Comparison of ENCODE assay signal across 28 cellular contexts in the genomic region with DNA sequence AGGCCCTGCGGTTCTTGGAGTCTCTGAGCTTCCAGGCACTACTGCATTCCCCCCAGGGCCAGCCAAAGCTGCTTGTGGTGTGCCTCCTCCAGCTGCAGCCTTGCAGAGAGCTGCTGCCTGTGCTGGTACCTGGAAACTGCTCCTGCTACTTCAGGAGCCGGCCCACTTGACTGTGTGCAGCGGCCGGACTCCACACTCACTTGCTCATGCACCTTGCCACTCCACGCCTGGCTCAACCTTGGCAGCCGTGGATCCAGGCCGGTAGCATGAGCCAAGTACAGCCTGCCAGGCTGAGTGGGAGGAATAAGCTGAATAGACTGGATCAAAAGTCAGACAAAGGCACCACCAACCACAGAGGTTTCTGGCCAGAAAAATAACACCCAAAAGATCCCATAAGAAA.
"Had no signal": no experiment of that assay in that cellular context is flagged by ENCODE, and none has a peak within 500 bp of the region (broad histone marks: within the 10 kb centered on the region; RNA-seq: fewer than 3 reads in every experiment).

No MANE protein-coding gene starts in this region.

- ATAC-seq: activated T-cell treated with anti-CD3 and anti-CD28 coated beads, Interleukin-2, amount 50 U/mL, for 72 hours; activated T-helper 17 cell treated with anti-CD3 and anti-CD28 coated beads, Interleukin-2, amount 50 U/mL, for 72 hours; Panc1 had no signal

- DNase-seq: activated CD4-positive, alpha-beta memory T cell treated with anti-CD3 and anti-CD28 coated beads, Interleukin-2, amount 10 ng/mL, durations not matched to agents 7 days and 5 days; activated CD4-positive, alpha-beta T cell treated with anti-CD3 and anti-CD28 coated beads for 1 hour; activated CD4-positive, alpha-beta T cell treated with anti-CD3 and anti-CD28 coated beads for 48 hours; activated CD4-positive, CD25-positive, alpha-beta regulatory T cell; activated effector memory CD4-positive, alpha-beta T cell treated with anti-CD3 and anti-CD28 coated beads, Interleukin-2, amount 50 U/mL, for 16 hours; activated naive CD4-positive, alpha-beta T cell; activated naive CD4-positive, alpha-beta T cell treated with anti-CD3 and anti-CD28 coated beads, Interleukin-2, amount 50 U/mL, for 16 hours; activated naive CD8-positive, alpha-beta T cell treated with anti-CD3 and anti-CD28 coated beads for 36 hours; activated T-cell treated with anti-CD3 and anti-CD28 coated beads, Interleukin-2, amount 50 U/mL, for 1 hour; activated T-cell treated with anti-CD3 and anti-CD28 coated beads, Interleukin-2, amount 50 U/mL, for 72 hours; amniotic stem cell; aorta; brain microvascular endothelial cell; MM.1S; MV-4-11; NCI-H1092; NCI-H1436 treated with DMSO at 0.1 percent for 48 hours; NCI-H1694 treated with DMSO at 0.1 percent for 48 hours; NCI-H2029; NCI-H345; NCI-H524 treated with DMSO at 0.1 percent for 48 hours; SIG-M5; SW 1271; T1000; WERI-Rb-1 had no signal

- H3K27ac ChIP-seq: brain microvascular endothelial cell, KMS-11, WERI-Rb-1 had no signal

- H3K4me2 ChIP-seq: KMS-11 had no signal

- H3K27me3 ChIP-seq: brain microvascular endothelial cell had no signal

- H3K36me3 ChIP-seq: brain microvascular endothelial cell, WERI-Rb-1 had no signal

- H3K9ac ChIP-seq: KMS-11 had no signal
